31 cellular contexts compared by ENCODE assay signal in the genomic region with DNA sequence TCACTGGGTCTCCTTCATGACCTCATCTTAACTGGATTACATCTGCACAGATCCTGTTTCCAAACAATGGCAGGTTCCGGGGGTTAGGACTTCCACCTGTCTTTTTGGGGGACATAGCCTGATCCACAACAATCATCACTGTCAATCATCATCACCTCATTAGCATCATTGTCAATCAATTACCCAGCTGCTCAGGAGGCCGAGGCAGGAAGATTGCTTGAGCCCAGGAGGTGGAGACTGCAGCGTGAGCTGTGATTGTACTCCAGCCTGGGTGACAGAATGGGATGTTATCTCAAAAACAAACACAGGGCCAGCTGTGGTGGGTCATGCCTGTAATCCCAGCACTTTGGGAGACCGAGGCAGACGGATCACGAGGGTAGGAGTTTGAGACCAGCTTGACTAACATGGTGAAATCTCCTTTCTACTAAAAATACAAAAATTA. TPM values are rescaled to one million over a fixed set of nuclear protein-coding genes. Genes with fewer than 3 reads are reported as not detected.
"Had no signal": no experiment of that assay in that cellular context is flagged by ENCODE, and none has a peak within 500 bp of the region (broad histone marks: within the 10 kb centered on the region; RNA-seq: fewer than 3 reads in every experiment).

No MANE protein-coding gene starts in this region.

- H3K4me3 ChIP-seq: breast epithelium, colonic mucosa, gastroesophageal sphincter, psoas muscle, stomach, thyroid gland, upper lobe of left lung had no signal

- H3K4me3 Mint-ChIP-seq: activated CD4-positive, alpha-beta T cell treated with anti-CD3 and anti-CD28 coated beads, Interleukin-2, amount 10 ng/mL, durations not matched to agents 7 days and 5 days; activated CD8-positive, alpha-beta T cell treated with anti-CD3 and anti-CD28 coated beads for 36 hours; activated T-cell treated with anti-CD3 and anti-CD28 coated beads, Interleukin-2, amount 50 U/mL, for 4 hours; activated T-helper 17 cell treated with anti-CD3 and anti-CD28 coated beads, Interleukin-2, amount 50 U/mL, for 72 hours; stimulated activated naive B cell treated with anti-CD40 and anti-IgM and Interleukin-4, amounts not matched to agents 10 μg/mL and 1 μg/mL and 100 μg/mL, for 72 hours; WTC11 had no signal

- H3K79me2 ChIP-seq: parathyroid adenoma had no signal

- H3K27me3 Mint-ChIP-seq: activated T-helper 17 cell treated with anti-CD3 and anti-CD28 coated beads, Interleukin-2, amount 50 U/mL, for 72 hours had no signal

- H3K27me3 ChIP-seq: breast epithelium, colonic mucosa, gastroesophageal sphincter, stomach, thyroid gland, upper lobe of left lung had no signal

- H3K4me1 ChIP-seq: breast epithelium, colonic mucosa, parathyroid adenoma, psoas muscle had no signal

- H3K9me3 Mint-ChIP-seq: activated CD4-positive, alpha-beta T cell treated with anti-CD3 and anti-CD28 coated beads, Interleukin-2, amount 10 ng/mL, durations not matched to agents 7 days and 5 days; activated CD8-positive, alpha-beta T cell treated with anti-CD3 and anti-CD28 coated beads for 36 hours; activated T-cell treated with anti-CD3 and anti-CD28 coated beads, Interleukin-2, amount 50 U/mL, for 4 hours; activated T-helper 17 cell treated with anti-CD3 and anti-CD28 coated beads, Interleukin-2, amount 50 U/mL, for 72 hours; stimulated activated naive B cell treated with anti-CD40 and anti-IgM and Interleukin-4, amounts not matched to agents 10 μg/mL and 1 μg/mL and 100 μg/mL, for 72 hours; WTC11 had no signal

- H3K36me3 ChIP-seq: breast epithelium, colonic mucosa, gastroesophageal sphincter, stomach, thyroid gland, upper lobe of left lung had no signal

- H3K9ac ChIP-seq: parathyroid adenoma had no signal

- H3K27ac ChIP-seq: breast epithelium, colonic mucosa, gastroesophageal sphincter, parathyroid adenoma, psoas muscle, stomach, thyroid gland, upper lobe of left lung had no signal

- H3K27ac Mint-ChIP-seq: activated CD4-positive, alpha-beta T cell treated with anti-CD3 and anti-CD28 coated beads, Interleukin-2, amount 10 ng/mL, durations not matched to agents 7 days and 5 days; activated CD8-positive, alpha-beta T cell treated with anti-CD3 and anti-CD28 coated beads for 36 hours; activated T-helper 17 cell treated with anti-CD3 and anti-CD28 coated beads, Interleukin-2, amount 50 U/mL, for 72 hours; stimulated activated naive B cell treated with anti-CD40 and anti-IgM and Interleukin-4, amounts not matched to agents 10 μg/mL and 1 μg/mL and 100 μg/mL, for 72 hours; WTC11 had no signal

- ATAC-seq: activated CD8-positive, alpha-beta T cell treated with anti-CD3 and anti-CD28 coated beads for 36 hours; activated T-cell treated with anti-CD3 and anti-CD28 coated beads, Interleukin-2, amount 50 U/mL, for 4 hours; activated T-helper 17 cell treated with anti-CD3 and anti-CD28 coated beads, Interleukin-2, amount 50 U/mL, for 72 hours; gastroesophageal sphincter; left cardiac atrium; left ventricle myocardium superior; psoas muscle; stimulated activated naive B cell treated with anti-CD40 and anti-IgM and Interleukin-4, amounts not matched to agents 10 μg/mL and 1 μg/mL and 100 μg/mL, for 72 hours; WTC11 had no signal

- H3K9me3 ChIP-seq: breast epithelium, colonic mucosa, gastroesophageal sphincter, psoas muscle, stomach, thyroid gland, upper lobe of left lung had no signal

- DNase-seq: activated CD4-positive, alpha-beta T cell treated with anti-CD3 and anti-CD28 coated beads for 1 hour; activated CD4-positive, alpha-beta T cell treated with anti-CD3 and anti-CD28 coated beads, Interleukin-2, amount 10 ng/mL, durations not matched to agents 7 days and 5 days; activated CD8-positive, alpha-beta T cell treated with anti-CD3 and anti-CD28 coated beads for 36 hours; activated gamma-delta T cell treated with Interleukin-2 at 50 U/mL for 16 hours; activated naive CD4-positive, alpha-beta T cell treated with anti-CD3 and anti-CD28 coated beads, Interleukin-2, amount 50 U/mL, for 16 hours; activated T-cell treated with anti-CD3 and anti-CD28 coated beads, Interleukin-2, amount 50 U/mL, for 4 hours; amygdala; central memory CD4-positive, alpha-beta T cell; colonic mucosa; effector memory CD4-positive, alpha-beta T cell; head of caudate nucleus; hippocampal formation; left cardiac atrium; left ventricle myocardium superior; occipital lobe; psoas muscle; stimulated activated CD4-positive, alpha-beta T cell treated with anti-CD3 and anti-CD28 coated beads, Interleukin-15, amount 100 ng/mL, for 24 hours; stimulated activated CD4-positive, alpha-beta T cell treated with anti-CD3 and anti-CD28 coated beads, Interleukin-2, amount 100 ng/mL, for 24 hours; stimulated activated naive B cell treated with anti-CD40 and anti-IgM and Interleukin-4, amounts not matched to agents 10 μg/mL and 1 μg/mL and 100 μg/mL, for 72 hours; stomach; T-helper 2 cell; thyroid gland; upper lobe of left lung had no signal

RNA-seq across cellular contexts. Expression of gene AMZ1, which starts 18.7 kb away (rescaled TPM):
- total RNA-seq: endothelial cell of umbilical vein, lung microvascular endothelial cell, psoas muscle had no signal
- polyA plus RNA-seq: endothelial cell of umbilical vein, neural cell, stomach had no signal
